Comparison of ENCODE assay signal across 8 cellular contexts in the genomic region with DNA sequence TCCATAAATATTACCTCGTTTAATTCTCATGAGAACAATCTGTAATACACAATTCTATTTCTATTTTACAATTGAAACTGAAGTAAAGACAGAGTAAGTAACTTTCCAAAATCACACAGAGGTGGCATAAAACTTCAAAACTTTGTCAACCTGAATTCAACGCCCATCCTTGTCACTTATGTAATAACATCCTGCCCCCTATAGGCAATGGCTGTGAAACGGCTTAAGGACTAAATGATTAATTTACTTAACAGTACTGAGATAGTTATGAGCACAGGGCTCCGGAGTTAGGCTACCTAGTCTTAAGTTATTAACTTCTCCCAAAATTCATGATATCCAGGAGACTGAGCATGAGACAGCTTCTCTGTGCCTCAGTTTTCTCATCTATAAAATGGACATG.
A peak's percentile ranks its signal among the peaks of the same experiment; 100 is the strongest.
DNase-seq lines count a peak whose midpoint lies in the region; ATAC-seq and TF ChIP-seq lines count a peak whose summit lies in the region.

No MANE protein-coding gene starts in this region.

- WGBS in spleen, 5 donors = 20 to 34% (median 21%) methylated on average over 4 of the region's 4 CpGs

- peaks cover 3% of the 10 kb centered on the region for H3K27me3 ChIP-seq in DND-41 (ENCODE audit: insufficient read depth, low read length, poor library complexity)
- peaks cover 3 to 32% of the 10 kb centered on the region in 2 donors for H3K27me3 ChIP-seq in left lung
- H3K27me3 ChIP-seq in spleen (replicated peaks in 1 of 7) = peaks cover 0 to 33% (median 0%) of the 10 kb centered on the region in 7 donors

- no peaks in the 10 kb centered on the region for H3K36me3 ChIP-seq in DND-41 (ENCODE audit: insufficient read depth, low read length)
- no peaks in the 10 kb centered on the region for H3K36me3 ChIP-seq in left lung
- no peaks in the 10 kb centered on the region for H3K36me3 ChIP-seq in spleen

- no peaks in the 10 kb centered on the region for H3K4me1 ChIP-seq in DND-41 (ENCODE audit: insufficient read depth, low read length)
- no peaks in the 10 kb centered on the region for H3K4me1 ChIP-seq in left lung
- no peaks in the 10 kb centered on the region for H3K4me1 ChIP-seq in spleen

- no peak for TF ChIP-seq POLR2A in spleen (IDR thresholded peaks at IDR 0.05)

- H3K4me3 ChIP-seq in DND-41 (ENCODE audit: low read depth in 1 of 2, low read length in 2 of 2) = no peak overlapping the region
- H3K4me3 ChIP-seq in left lung = no peak overlapping the region
- no peak overlapping the region for H3K4me3 ChIP-seq in spleen

- no peak overlapping the region for H2AFZ ChIP-seq in DND-41 (ENCODE audit: low read depth, low read length)

- H4K20me1 ChIP-seq in DND-41 (ENCODE audit: insufficient read depth, low read length) = no peaks in the 10 kb centered on the region

- no peak for DNase-seq in DND-41
- peak; percentile 12 for DNase-seq in HT1080 (ENCODE audit: low read depth)
- DNase-seq in SW480 (ENCODE audit: low spot score) = peak; percentile 35
- no peak for DNase-seq in left lung
- no peak for DNase-seq in spleen

- no peaks in the 10 kb centered on the region for H3K79me2 ChIP-seq in DND-41 (ENCODE audit: insufficient read depth, low read length)

- intact Hi-C loops in left lung (cut with DNase I) = no loop called here
- intact Hi-C loops in spleen (cut with DNase I; ENCODE audit: low total_unique reads) = no loop called here

- H3K4me2 ChIP-seq in DND-41 (ENCODE audit: insufficient read depth, low read length) = no peak overlapping the region

- no peak overlapping the region for H3K9ac ChIP-seq in DND-41 (ENCODE audit: low read depth, low read length)

- ATAC-seq in DND-41 (ENCODE audit: insufficient read depth, low read depth) = no peak
- ATAC-seq in left lung = peak; percentile 39
- ATAC-seq in GM21619 (IDR thresholded peaks at IDR 0.05; ENCODE audit: unreplicated experiment) = no peak
- no peak for ATAC-seq in HG03280 (IDR thresholded peaks at IDR 0.05; ENCODE audit: unreplicated experiment)
- ATAC-seq in GM21576 (IDR thresholded peaks at IDR 0.05; ENCODE audit: unreplicated experiment) = no peak

- H3K27ac ChIP-seq in DND-41 (ENCODE audit: low read length) (no peak overlapping the region), left lung (no peak overlapping the region), spleen (no peak overlapping the region)

- H3K9me3 ChIP-seq in DND-41 (ENCODE audit: insufficient read depth, low read length, severe bottlenecking) (no peaks in the 10 kb centered on the region), left lung (no peaks in the 10 kb centered on the region), spleen (no peaks in the 10 kb centered on the region)

- TF ChIP-seq CTCF in DND-41 (IDR thresholded peaks at IDR 0.05; ENCODE audit: borderline replicate concordance, extremely low read depth, low read length, poor library complexity, severe bottlenecking) = peak; percentile 56
- peak; percentile 19 to 26 for TF ChIP-seq CTCF in left lung (IDR thresholded peaks at IDR 0.05)
- TF ChIP-seq CTCF in spleen (IDR thresholded peaks at IDR 0.05 in 8 of 11, conservative IDR thresholded peaks at IDR 0.05 in 3 of 11) = peak in 2 of 11 experiments; percentile 22 to 24

Comparison
In these comparisons a context has a peak if more than half of its experiments do, and no peak if none do; other contexts are left out.
1. DNase-seq: peak in HT1080 (single experiment) and SW480 (single experiment); none in DND-41 (single experiment), left lung (0 of 2) and spleen (single experiment).